ENCODE assay signal across 25 cellular contexts in genomic region chr15:67031321-67031720, GRCh38.
"Had no signal": no experiment of that assay in that cellular context is flagged by ENCODE, and none has a peak within 500 bp of the region (broad histone marks: within the 10 kb centered on the region; RNA-seq: fewer than 3 reads in every experiment).

No MANE protein-coding gene starts in this region.

- H3K36me3 ChIP-seq: breast epithelium, SJCRH30 had no signal

- H3K27ac Mint-ChIP-seq: activated CD4-positive, alpha-beta T cell treated with anti-CD3 and anti-CD28 coated beads for 36 hours; activated CD8-positive, alpha-beta T cell treated with anti-CD3 and anti-CD28 coated beads for 36 hours; activated naive CD8-positive, alpha-beta T cell treated with anti-CD3 and anti-CD28 coated beads, Interleukin-2, amount 10 ng/mL, durations not matched to agents 7 days and 5 days; activated T-cell treated with anti-CD3 and anti-CD28 coated beads, Interleukin-2, amount 50 U/mL, for 72 hours; activated T-helper 2 cell treated with anti-CD3 and anti-CD28 coated beads, Interferon-gamma antibody, Interleukin-2, Interleukin-4, amounts not matched to agents 10 μg/mL and 5 μg/mL and 100 μg/mL, durations not matched to agents 14 hours and 24 hours and 36 hours had no signal

- H3K4me2 ChIP-seq: SK-N-SH had no signal

- H3K9ac ChIP-seq: SK-N-SH had no signal

- ATAC-seq: activated CD4-positive, alpha-beta T cell treated with anti-CD3 and anti-CD28 coated beads for 36 hours; activated CD8-positive, alpha-beta T cell treated with anti-CD3 and anti-CD28 coated beads for 36 hours; activated T-cell treated with anti-CD3 and anti-CD28 coated beads, Interleukin-2, amount 50 U/mL, for 72 hours; PC-3 had no signal

- H3K9me3 Mint-ChIP-seq: activated CD8-positive, alpha-beta T cell treated with anti-CD3 and anti-CD28 coated beads for 36 hours; activated naive CD8-positive, alpha-beta T cell treated with anti-CD3 and anti-CD28 coated beads, Interleukin-2, amount 10 ng/mL, durations not matched to agents 7 days and 5 days; activated T-cell treated with anti-CD3 and anti-CD28 coated beads, Interleukin-2, amount 50 U/mL, for 72 hours; activated T-helper 2 cell treated with anti-CD3 and anti-CD28 coated beads, Interferon-gamma antibody, Interleukin-2, Interleukin-4, amounts not matched to agents 10 μg/mL and 5 μg/mL and 100 μg/mL, durations not matched to agents 14 hours and 24 hours and 36 hours had no signal

- H3K4me3 Mint-ChIP-seq: activated CD4-positive, alpha-beta T cell treated with anti-CD3 and anti-CD28 coated beads for 36 hours; activated CD8-positive, alpha-beta T cell treated with anti-CD3 and anti-CD28 coated beads for 36 hours; activated naive CD8-positive, alpha-beta T cell treated with anti-CD3 and anti-CD28 coated beads, Interleukin-2, amount 10 ng/mL, durations not matched to agents 7 days and 5 days; activated T-cell treated with anti-CD3 and anti-CD28 coated beads, Interleukin-2, amount 50 U/mL, for 72 hours had no signal

- H3K4me3 ChIP-seq: breast epithelium, SJCRH30 had no signal

- DNase-seq: activated CD4-positive, alpha-beta T cell treated with anti-CD3 and anti-CD28 coated beads for 36 hours; activated CD4-positive, alpha-beta T cell treated with anti-CD3 and anti-CD28 coated beads, Interleukin-2, amount 50 U/mL, for 1 hour; activated CD8-positive, alpha-beta memory T cell treated with anti-CD3 and anti-CD28 coated beads, Interleukin-2, amount 50 U/mL, for 4 hours; activated CD8-positive, alpha-beta T cell treated with anti-CD3 and anti-CD28 coated beads for 36 hours; activated gamma-delta T cell treated with Interleukin-2 at 50 U/mL for 16 hours; activated naive CD4-positive, alpha-beta T cell treated with anti-CD3 and anti-CD28 coated beads, Interleukin-2, amount 50 U/mL, for 16 hours; activated naive CD8-positive, alpha-beta T cell treated with anti-CD3 and anti-CD28 coated beads, Interleukin-2, amount 10 ng/mL, durations not matched to agents 7 days and 5 days; activated T-cell treated with anti-CD3 and anti-CD28 coated beads, Interleukin-2, amount 50 U/mL, for 72 hours; central memory CD4-positive, alpha-beta T cell; Karpas-422; MM.1S; NCI-H1105; NCI-H1436; NCI-H1694 treated with DMSO at 0.1 percent for 48 hours; NCI-H2029 treated with DMSO at 0.1 percent for 48 hours; NCI-H446; NCI-H526; NCI-H82; PC-3; SJCRH30; SK-N-SH; T-helper 1 cell had no signal

- H3K9me2 ChIP-seq: SK-N-SH had no signal

- H3K9me3 ChIP-seq: breast epithelium, SJCRH30, SK-N-SH had no signal

- H3K36me3 Mint-ChIP-seq: activated naive CD8-positive, alpha-beta T cell treated with anti-CD3 and anti-CD28 coated beads, Interleukin-2, amount 10 ng/mL, durations not matched to agents 7 days and 5 days had no signal

- H3K27me3 ChIP-seq: breast epithelium, SJCRH30 had no signal

- H3K27ac ChIP-seq: breast epithelium, SJCRH30, VCaP had no signal
